9 cellular contexts compared by ENCODE assay signal in the genomic region with DNA sequence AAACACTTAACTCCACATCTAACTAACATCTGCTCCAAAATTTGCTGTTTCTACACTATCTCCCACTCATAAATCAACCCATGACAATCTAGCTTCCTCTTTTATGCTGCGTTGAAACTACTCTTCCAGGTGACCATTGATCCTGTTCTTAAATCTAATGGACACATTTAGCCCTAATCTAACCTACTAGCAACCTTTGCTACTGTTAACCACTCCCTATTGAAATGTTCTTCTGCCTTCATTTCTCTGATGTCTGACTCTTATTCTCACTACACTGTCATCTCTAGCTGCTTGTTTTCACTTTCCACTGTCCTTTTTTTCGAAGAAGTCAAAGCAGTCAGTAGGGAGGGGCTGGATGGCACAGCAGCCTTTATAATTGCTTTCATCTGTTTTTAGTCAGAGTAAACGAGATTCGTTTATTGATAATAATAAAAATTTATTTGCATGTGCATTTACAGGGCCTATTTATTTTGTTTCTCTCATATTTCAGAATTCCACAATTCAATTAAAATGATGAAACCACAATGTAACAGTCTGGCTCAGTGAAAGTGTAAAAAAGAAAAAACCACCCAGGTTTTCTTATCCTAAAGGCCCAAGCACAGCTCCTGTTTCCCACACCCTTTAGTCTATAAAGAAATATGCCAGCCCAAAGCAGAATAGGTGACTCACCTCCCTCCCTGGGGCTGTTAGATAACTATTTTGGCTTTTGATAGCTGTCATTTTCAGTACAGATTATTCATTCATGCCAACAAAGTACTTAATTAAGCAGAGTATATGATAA.
DNase-seq lines count a peak whose midpoint lies in the region; ATAC-seq, FAIRE-seq and TF ChIP-seq lines count a peak whose summit lies in the region.
"Had no signal": no experiment of that assay in that cellular context is flagged by ENCODE, and none has a peak within 500 bp of the region (broad histone marks: within the 10 kb centered on the region; RNA-seq: fewer than 3 reads in every experiment).

No MANE protein-coding gene starts in this region.

- ATAC-seq in GM18873 (IDR thresholded peaks at IDR 0.05; ENCODE audit: low FRiP score, unreplicated experiment) (peak; percentile 68), HG03060 (IDR thresholded peaks at IDR 0.05; ENCODE audit: low read depth, unreplicated experiment) (peak; percentile 51)

- no peak for TF ChIP-seq POLR2A in erythroblast (IDR thresholded peaks at IDR 0.05; ENCODE audit: low read length)

- peak; percentile 46 for DNase-seq in AG10803 (ENCODE audit: low read depth)
- DNase-seq in RWPE1 (ENCODE audit: low spot score), result peak; percentile 35
- peak; percentile 86 to 90 for DNase-seq in erythroblast (lab: John Stamatoyannopoulos, UW)
- no peak for DNase-seq in NCI-H82 (lab: John Stamatoyannopoulos, UW)
- DNase-seq in D721Med (ENCODE audit: insufficient read length, low spot score), result no peak
- no peak for DNase-seq in NCI-H128 (lab: John Stamatoyannopoulos, UW; ENCODE audit: unreplicated experiment)

- peak overlapping the region; percentile 2 for H3K4me3 ChIP-seq in AG10803 (ENCODE audit: low read length)

- H3K27ac ChIP-seq in RWPE1, result no peak overlapping the region

- CTCF ChIA-PET in RWPE1 (lab: Yijun Ruan, JAX), result no interaction called here

- TF ChIP-seq CTCF in AG10803 (conservative IDR thresholded peaks at IDR 0.05; ENCODE audit: low read length) (no peak), RWPE1 (conservative IDR thresholded peaks at IDR 0.05; ENCODE audit: low read depth) (no peak), D721Med (IDR thresholded peaks at IDR 0.05; ENCODE audit: insufficient read depth, missing control alignments) (no peak)

- POLR2A ChIA-PET in RWPE1 (lab: Yijun Ruan, JAX; ENCODE audit: low non-redundant PET), result no interaction called here

- FAIRE-seq in D721Med (lab: Jason Lieb, UNC), result no peak
- FAIRE-seq: H1 had no signal

Comparison
In these comparisons a context has a peak if more than half of its experiments do, and no peak if none do; other contexts are left out.
1. DNase-seq: peak in AG10803 (single experiment), RWPE1 (single experiment) and erythroblast (2 of 2); none in NCI-H82 (single experiment), D721Med (single experiment) and NCI-H128 (single experiment).